ENCODE assay signal across 9 cellular contexts in genomic region chr2:30217644-30218361, GRCh38. TPM values are rescaled to one million over a fixed set of nuclear protein-coding genes. Genes with fewer than 3 reads are reported as not detected.
DNase-seq lines count a peak whose midpoint lies in the region; FAIRE-seq and TF ChIP-seq lines count a peak whose summit lies in the region.
"Had no signal": no experiment of that assay in that cellular context is flagged by ENCODE, and none has a peak within 500 bp of the region (broad histone marks: within the 10 kb centered on the region; RNA-seq: fewer than 3 reads in every experiment).

No MANE protein-coding gene starts in this region.

- H3K9me3 Mint-ChIP-seq in H9 = no peaks in the 10 kb centered on the region

- no peak for TF ChIP-seq EP300 in sigmoid colon (IDR thresholded peaks at IDR 0.05)

- no peak overlapping the region for H3K4me2 ChIP-seq in H9 (ENCODE audit: insufficient read depth, insufficient read length, low read length)

- H3K4ac ChIP-seq in H9 (ENCODE audit: low read depth, low read length) = no peak overlapping the region

- H3K4me3 Mint-ChIP-seq in H9 = no peak overlapping the region

- no peak for FAIRE-seq in frontal cortex (lab: Jason Lieb, UNC)
- FAIRE-seq: GM12892 had no signal

- no peak overlapping the region for H2BK15ac ChIP-seq in H9 (ENCODE audit: low read depth, low read length)

- no peak overlapping the region for H3K18ac ChIP-seq in H9 (ENCODE audit: insufficient read length, low read depth, low read length)

- in situ Hi-C loops in HAP-1 (cut with MboI; ENCODE audit: low sequenced_read_pairs) = no loop called here

- no peak overlapping the region for H3K27ac ChIP-seq in H9 (ENCODE audit: insufficient read length, low read depth, low read length)
- H3K27ac ChIP-seq in sigmoid colon = no peak overlapping the region
- no peak overlapping the region for H3K27ac ChIP-seq in WERI-Rb-1

- no peaks in the 10 kb centered on the region for H3K4me1 ChIP-seq in H9 (ENCODE audit: insufficient read depth, low read length)
- peaks cover 0 to 8% (median 4%) of the 10 kb centered on the region in 4 donors for H3K4me1 ChIP-seq in sigmoid colon
- no peaks in the 10 kb centered on the region; the same call in 1 of the 2 replicates for H3K4me1 ChIP-seq in HAP-1

- intact Hi-C loops in sigmoid colon (cut with DNase I) = no loop called here

- H3K27me3 ChIP-seq in H9 (ENCODE audit: insufficient read depth, low read length) (no peaks in the 10 kb centered on the region), sigmoid colon (no peaks in the 10 kb centered on the region), HAP-1 (ENCODE audit: low read depth) (no peaks in the 10 kb centered on the region), WERI-Rb-1 (ENCODE audit: insufficient read depth, low read depth, severe bottlenecking) (no peaks in the 10 kb centered on the region)
- H3K27me3 ChIP-seq: spleen had no signal

- no peak overlapping the region for H3K9ac ChIP-seq in H9 (ENCODE audit: extremely low read depth, insufficient read length, low read length)

- no peak overlapping the region for H3K56ac ChIP-seq in H9 (ENCODE audit: insufficient read length, low read depth, low read length)

- peaks cover 5% of the 10 kb centered on the region for H3K27me3 Mint-ChIP-seq in H9 (ENCODE audit: low read depth)

- H2AK5ac ChIP-seq in H9 (ENCODE audit: insufficient read length, low read length) = no peak overlapping the region

- no peaks in the 10 kb centered on the region for H3K36me3 Mint-ChIP-seq in H9 (ENCODE audit: insufficient read depth in 1 of 3, low read depth in 3 of 3)

- H2BK120ac ChIP-seq in H9 (ENCODE audit: low read depth, low read length, poor library complexity, severe bottlenecking) = no peak overlapping the region

- H3K27ac Mint-ChIP-seq in H9 = no peak overlapping the region

- H3T11ph ChIP-seq in H9 (ENCODE audit: low read length) = no peak overlapping the region

- H3K23me2 ChIP-seq in H9 (ENCODE audit: insufficient read length, low read depth, low read length, poor library complexity, severe bottlenecking) = no peaks in the 10 kb centered on the region

- H3K14ac ChIP-seq in H9 (ENCODE audit: insufficient read depth, low read length) = peak overlapping the region; percentile 48; the same call in 1 of the 2 replicates

- H3K4me1 Mint-ChIP-seq in H9 = peaks cover 17 to 19% of the 10 kb centered on the region in 2 experiments

- H4K91ac ChIP-seq in H9 (ENCODE audit: insufficient read length, low read depth, low read length) = no peak overlapping the region

- DNase-seq in H9 (no peak), NCI-H2171 treated with DMSO at 0.1 percent for 48 hours (lab: John Stamatoyannopoulos, UW) (peak; percentile 82), epithelial cell of esophagus (ENCODE audit: low read depth) (peak; percentile 88), sigmoid colon (peak; percentile 38), HAP-1 (ENCODE audit: low spot score in 2 of 2) (no peak), frontal cortex (ENCODE audit: low spot score in 2 of 2) (no peak), WERI-Rb-1 (no peak)
- DNase-seq: spleen had no signal

- no peaks in the 10 kb centered on the region for H4K20me1 ChIP-seq in H9 (ENCODE audit: control insufficient read depth, insufficient read depth, insufficient read length)

- no peak overlapping the region for H4K8ac ChIP-seq in H9 (replicated peaks; ENCODE audit: insufficient read length, low read depth, low read length)

- H3K23ac ChIP-seq in H9 (ENCODE audit: insufficient read length, low read depth, low read length) = no peak overlapping the region

- H3K79me2 ChIP-seq in H9 (ENCODE audit: insufficient read depth, low read length) = no peaks in the 10 kb centered on the region

- H4K5ac ChIP-seq in H9 (ENCODE audit: insufficient read length, low read depth, low read length) = no peak overlapping the region

- no peak for TF ChIP-seq CTCF in H9 (conservative IDR thresholded peaks at IDR 0.05)
- TF ChIP-seq CTCF in epithelial cell of esophagus (IDR thresholded peaks at IDR 0.05; ENCODE audit: insufficient read depth, low read depth, low read length, missing control alignments) = no peak
- no peak for TF ChIP-seq CTCF in sigmoid colon (IDR thresholded peaks at IDR 0.05)
- TF ChIP-seq CTCF in WERI-Rb-1 (IDR thresholded peaks at IDR 0.05; ENCODE audit: low read depth, low read length) = no peak

- H2AFZ ChIP-seq in H9 (ENCODE audit: low read length) = no peak overlapping the region

- no peaks in the 10 kb centered on the region for H3K79me1 ChIP-seq in H9 (ENCODE audit: insufficient read depth, low read depth, low read length, poor library complexity, severe bottlenecking)

- WGBS in H9 (ENCODE audit: extremely low coverage, insufficient read length, low lambda C conversion rate) = no CpG with 5 or more reads among the region's 11 CpGs
- WGBS in sigmoid colon, 2 donors = 13 to 58% methylated on average over 11 of the region's 11 CpGs

- no peaks in the 10 kb centered on the region for H3K9me3 ChIP-seq in H9 (ENCODE audit: control insufficient read depth, low read depth, low read length)
- no peaks in the 10 kb centered on the region for H3K9me3 ChIP-seq in sigmoid colon
- no peaks in the 10 kb centered on the region for H3K9me3 ChIP-seq in HAP-1
- H3K9me3 ChIP-seq in WERI-Rb-1 (ENCODE audit: severe bottlenecking) = no peaks in the 10 kb centered on the region
- H3K9me3 ChIP-seq: spleen had no signal

- peak in 1 of 2 donors; percentile 13 for TF ChIP-seq POLR2A in sigmoid colon (IDR thresholded peaks at IDR 0.05)

- no peak overlapping the region for H3K4me3 ChIP-seq in epithelial cell of esophagus (ENCODE audit: low read length)
- H3K4me3 ChIP-seq in sigmoid colon = no peak overlapping the region
- no peak overlapping the region for H3K4me3 ChIP-seq in HAP-1
- no peak overlapping the region for H3K4me3 ChIP-seq in WERI-Rb-1 (ENCODE audit: low read depth, low read length)

- no peak overlapping the region for H2BK12ac ChIP-seq in H9 (ENCODE audit: insufficient read length, low read depth, low read length)

- H3K36me3 ChIP-seq in sigmoid colon (no peaks in the 10 kb centered on the region), HAP-1 (replicated peaks) (no peaks in the 10 kb centered on the region), WERI-Rb-1 (no peaks in the 10 kb centered on the region)
- H3K36me3 ChIP-seq: spleen had no signal

- no peak overlapping the region for H2BK5ac ChIP-seq in H9 (ENCODE audit: insufficient read length, low read length)

- H2BK20ac ChIP-seq in H9 (ENCODE audit: low read depth, low read length, poor library complexity, severe bottlenecking) = no peak overlapping the region

RNA-seq across cellular contexts. Expression of gene LBH, which starts 13.5 kb away (rescaled TPM):
- total RNA-seq in H9 (2021) (51.6 and 53.0 TPM in 2 replicates), sigmoid colon (10 to 100 TPM; 11.4 to 25.0 (median 22.2) TPM), frontal cortex (68.9 TPM)
- polyA plus RNA-seq in sigmoid colon = 10 to 100 TPM in 1 of 3 donors, 1 to 10 TPM in 2; 4.2 to 51.8 (median 5.3) TPM

Comparison
In these comparisons a context has a peak if more than half of its experiments do, and no peak if none do; other contexts are left out.
1. DNase-seq: peak in NCI-H2171 treated with DMSO at 0.1 percent for 48 hours (single experiment), epithelial cell of esophagus (single experiment) and sigmoid colon (single experiment); none in H9 (single experiment), HAP-1 (0 of 2), frontal cortex (0 of 2) and WERI-Rb-1 (single experiment).